ENCODE assay signal across 1 cellular context in genomic region chr6:26305097-26305841, GRCh38.
A peak's percentile ranks its signal among the peaks of the same experiment; 100 is the strongest.
TF ChIP-seq lines count a peak whose summit lies in the region.

No MANE protein-coding gene starts in this region.

TF ChIP-seq in K562, 482 proteins besides CTCF, POLR2A, EP300 and RAD21 (continued from another document and continues in another):
- TF ChIP-seq GTF3C2 (IDR thresholded peaks at IDR 0.05; ENCODE audit: borderline replicate concordance, extremely low read depth, insufficient read length) (peak; percentile 98), GABPA (tag; conservative IDR thresholded peaks at IDR 0.05; ENCODE audit: low read depth) (0 out of 2 replicates have a peak, but pooled peaks have one; percentile 3), ZNF398 (CRISPR knock-in tag; IDR thresholded peaks at IDR 0.05) (no peak), POLR2B (IDR thresholded peaks at IDR 0.05; ENCODE audit: low read depth, partially characterized antibody) (peak; percentile 6), KDM5B (IDR thresholded peaks at IDR 0.05; ENCODE audit: insufficient replicate concordance, low read depth, low read length) (peak; percentile 30), ZBTB11 (CRISPR knock-in tag; IDR thresholded peaks at IDR 0.05) (0 out of 6 replicates have a peak, but pooled peaks of 1 of the 3 experiments have one; percentile 28), CHD2 (IDR thresholded peaks at IDR 0.05; ENCODE audit: low read depth, low read length) (0 out of 2 replicates have a peak, but pooled peaks have one; percentile 14), ZNF354B (CRISPR knock-in tag; IDR thresholded peaks at IDR 0.05) (no peak), ERF (CRISPR knock-in tag; IDR thresholded peaks at IDR 0.05) (0 out of 2 replicates have a peak, but pooled peaks have one; percentile 56), SRSF7 (optimal IDR thresholded peaks at IDR 0.05; ENCODE audit: low read depth, low read length) (no peak), ZNF133 (CRISPR knock-in tag; IDR thresholded peaks at IDR 0.05) (no peak), TCF3 (CRISPR knock-in tag; IDR thresholded peaks at IDR 0.05) (0 out of 2 replicates have a peak, but pooled peaks have one; percentile 28), ZNF311 (CRISPR knock-in tag; IDR thresholded peaks at IDR 0.05) (0 out of 2 replicates have a peak, but pooled peaks have one; percentile 48), ZNF444 (CRISPR knock-in tag; IDR thresholded peaks at IDR 0.05) (peak; percentile 45; the same call in 1 of the 2 replicates), ELF2 (CRISPR knock-in tag; IDR thresholded peaks at IDR 0.05) (peak; percentile 77; the same call in 1 of the 2 replicates), MITF (IDR thresholded peaks at IDR 0.05) (peak; percentile 49; the same call in 1 of the 2 replicates), IFI16 (CRISPR knock-in tag; IDR thresholded peaks at IDR 0.05) (no peak; the same call in 1 of the 2 replicates), NFIC (IDR thresholded peaks at IDR 0.05) (peak; percentile 62; the same call in 1 of the 2 replicates), ZNF592 (IDR thresholded peaks at IDR 0.05) (peak; percentile 82), BRF1 (IDR thresholded peaks at IDR 0.05; ENCODE audit: borderline replicate concordance, extremely low read depth, insufficient read length) (peak; percentile 4), L3MBTL2 (IDR thresholded peaks at IDR 0.05) (peak; percentile 69), RNF2 (IDR thresholded peaks at IDR 0.05) (peak; percentile 59), CBFA2T2 (conservative IDR thresholded peaks at IDR 0.05) (no peak), TAF9B (IDR thresholded peaks at IDR 0.05; ENCODE audit: partially characterized antibody) (peak; percentile 39), ZNF407 (IDR thresholded peaks at IDR 0.05; ENCODE audit: low read depth) (peak; percentile 65; the same call in 1 of the 2 replicates), MEF2D (tag; conservative IDR thresholded peaks at IDR 0.05; ENCODE audit: low read depth) (peak; percentile 47; the same call in 1 of the 2 replicates), ZSCAN29 (IDR thresholded peaks at IDR 0.05) (peak; percentile 54), ZNF174 (CRISPR knock-in tag; IDR thresholded peaks at IDR 0.05) (no peak), SIRT6 (IDR thresholded peaks at IDR 0.05; ENCODE audit: low read depth, low read length) (no peak), ZNF23 (CRISPR knock-in tag; IDR thresholded peaks at IDR 0.05) (peak; percentile 35; the same call in 1 of the 2 replicates), ZNF3 (CRISPR knock-in tag; IDR thresholded peaks at IDR 0.05) (no peak), SP1 (CRISPR knock-in tag; IDR thresholded peaks at IDR 0.05) (peak; percentile 71)
